1 cellular context compared by ENCODE assay signal in the genomic region with DNA sequence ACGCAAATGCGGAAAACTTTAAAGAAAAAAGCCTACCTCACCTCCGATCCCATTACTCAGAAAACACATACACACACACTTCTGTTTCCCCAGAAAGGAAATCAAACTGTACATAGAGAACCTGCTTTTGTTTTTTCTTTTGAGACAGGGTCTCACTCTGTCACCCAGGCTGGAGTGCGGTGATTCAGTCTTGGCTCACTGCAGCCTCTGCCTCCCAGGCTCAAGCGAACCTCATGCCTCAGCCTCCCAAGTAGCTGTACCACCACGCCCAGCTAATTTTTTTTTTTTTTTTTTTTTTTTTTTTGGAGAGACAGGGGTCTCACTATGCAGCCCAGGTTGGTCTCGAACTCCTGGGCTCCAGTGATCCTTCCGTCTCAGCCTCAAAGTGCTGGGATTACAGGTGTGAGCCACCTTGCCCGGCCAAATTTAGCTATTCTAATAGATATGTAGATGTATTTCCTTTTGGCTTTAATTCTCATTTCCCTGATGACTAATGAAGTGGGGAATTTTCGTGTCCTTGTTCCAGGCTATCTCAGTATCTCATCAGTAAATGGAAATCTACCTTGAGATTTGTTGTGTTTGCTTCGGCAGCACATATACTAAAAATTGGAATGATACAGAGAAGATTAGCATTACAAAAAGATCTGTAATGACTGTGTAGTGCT.
TF ChIP-seq lines count a peak whose summit lies in the region.

No MANE protein-coding gene starts in this region.

TF ChIP-seq in HCT116, 20 proteins besides CTCF, POLR2A, EP300 and RAD21:
- TF ChIP-seq ZNF274 (IDR thresholded peaks at IDR 0.05; ENCODE audit: low read depth, low read length), result no peak
- peak; percentile 52; the same call in 1 of the 2 replicates for TF ChIP-seq JUND (IDR thresholded peaks at IDR 0.05)
- TF ChIP-seq, protein P1, sequence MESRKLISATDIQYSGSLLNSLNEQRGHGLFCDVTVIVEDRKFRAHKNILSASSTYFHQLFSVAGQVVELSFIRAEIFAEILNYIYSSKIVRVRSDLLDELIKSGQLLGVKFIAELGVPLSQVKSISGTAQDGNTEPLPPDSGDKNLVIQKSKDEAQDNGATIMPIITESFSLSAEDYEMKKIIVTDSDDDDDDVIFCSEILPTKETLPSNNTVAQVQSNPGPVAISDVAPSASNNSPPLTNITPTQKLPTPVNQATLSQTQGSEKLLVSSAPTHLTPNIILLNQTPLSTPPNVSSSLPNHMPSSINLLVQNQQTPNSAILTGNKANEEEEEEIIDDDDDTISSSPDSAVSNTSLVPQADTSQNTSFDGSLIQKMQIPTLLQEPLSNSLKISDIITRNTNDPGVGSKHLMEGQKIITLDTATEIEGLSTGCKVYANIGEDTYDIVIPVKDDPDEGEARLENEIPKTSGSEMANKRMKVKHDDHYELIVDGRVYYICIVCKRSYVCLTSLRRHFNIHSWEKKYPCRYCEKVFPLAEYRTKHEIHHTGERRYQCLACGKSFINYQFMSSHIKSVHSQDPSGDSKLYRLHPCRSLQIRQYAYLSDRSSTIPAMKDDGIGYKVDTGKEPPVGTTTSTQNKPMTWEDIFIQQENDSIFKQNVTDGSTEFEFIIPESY (IDR thresholded peaks at IDR 0.05; ENCODE audit: extremely low read depth, insufficient replicate concordance, low read length), result no peak
- TF ChIP-seq SRF (IDR thresholded peaks at IDR 0.05; ENCODE audit: low read depth), result no peak
- no peak for TF ChIP-seq EZH2 (IDR thresholded peaks at IDR 0.05)
- no peak for TF ChIP-seq MAX (IDR thresholded peaks at IDR 0.05)
- no peak for TF ChIP-seq SIN3A (IDR thresholded peaks at IDR 0.05; ENCODE audit: low read depth)
- TF ChIP-seq ATF3 (IDR thresholded peaks at IDR 0.05), result no peak
- no peak for TF ChIP-seq ZFX (IDR thresholded peaks at IDR 0.05)
- no peak for TF ChIP-seq EGR1 (IDR thresholded peaks at IDR 0.05; ENCODE audit: low read depth)
- TF ChIP-seq YY1 (IDR thresholded peaks at IDR 0.05; ENCODE audit: extremely low read depth, insufficient replicate concordance, low read depth, low read length), result no peak
- peak; percentile 54; the same call in 1 of the 2 replicates for TF ChIP-seq SP1 (IDR thresholded peaks at IDR 0.05; ENCODE audit: low read depth)
- TF ChIP-seq CEBPB (IDR thresholded peaks at IDR 0.05; ENCODE audit: low read depth), result no peak
- no peak for TF ChIP-seq CBX3 (IDR thresholded peaks at IDR 0.05; ENCODE audit: low read depth)
- peak; percentile 52; the same call in 1 of the 2 replicates for TF ChIP-seq FOSL1 (IDR thresholded peaks at IDR 0.05; ENCODE audit: low read depth)
- TF ChIP-seq, protein P2, sequence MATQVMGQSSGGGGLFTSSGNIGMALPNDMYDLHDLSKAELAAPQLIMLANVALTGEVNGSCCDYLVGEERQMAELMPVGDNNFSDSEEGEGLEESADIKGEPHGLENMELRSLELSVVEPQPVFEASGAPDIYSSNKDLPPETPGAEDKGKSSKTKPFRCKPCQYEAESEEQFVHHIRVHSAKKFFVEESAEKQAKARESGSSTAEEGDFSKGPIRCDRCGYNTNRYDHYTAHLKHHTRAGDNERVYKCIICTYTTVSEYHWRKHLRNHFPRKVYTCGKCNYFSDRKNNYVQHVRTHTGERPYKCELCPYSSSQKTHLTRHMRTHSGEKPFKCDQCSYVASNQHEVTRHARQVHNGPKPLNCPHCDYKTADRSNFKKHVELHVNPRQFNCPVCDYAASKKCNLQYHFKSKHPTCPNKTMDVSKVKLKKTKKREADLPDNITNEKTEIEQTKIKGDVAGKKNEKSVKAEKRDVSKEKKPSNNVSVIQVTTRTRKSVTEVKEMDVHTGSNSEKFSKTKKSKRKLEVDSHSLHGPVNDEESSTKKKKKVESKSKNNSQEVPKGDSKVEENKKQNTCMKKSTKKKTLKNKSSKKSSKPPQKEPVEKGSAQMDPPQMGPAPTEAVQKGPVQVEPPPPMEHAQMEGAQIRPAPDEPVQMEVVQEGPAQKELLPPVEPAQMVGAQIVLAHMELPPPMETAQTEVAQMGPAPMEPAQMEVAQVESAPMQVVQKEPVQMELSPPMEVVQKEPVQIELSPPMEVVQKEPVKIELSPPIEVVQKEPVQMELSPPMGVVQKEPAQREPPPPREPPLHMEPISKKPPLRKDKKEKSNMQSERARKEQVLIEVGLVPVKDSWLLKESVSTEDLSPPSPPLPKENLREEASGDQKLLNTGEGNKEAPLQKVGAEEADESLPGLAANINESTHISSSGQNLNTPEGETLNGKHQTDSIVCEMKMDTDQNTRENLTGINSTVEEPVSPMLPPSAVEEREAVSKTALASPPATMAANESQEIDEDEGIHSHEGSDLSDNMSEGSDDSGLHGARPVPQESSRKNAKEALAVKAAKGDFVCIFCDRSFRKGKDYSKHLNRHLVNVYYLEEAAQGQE (IDR thresholded peaks at IDR 0.05; ENCODE audit: low read depth), result no peak
- TF ChIP-seq ELF1 (IDR thresholded peaks at IDR 0.05; ENCODE audit: borderline replicate concordance, low read depth), result no peak
- no peak for TF ChIP-seq POLR2AphosphoS5 (IDR thresholded peaks at IDR 0.05; ENCODE audit: low read depth, low read length)
- no peak for TF ChIP-seq TCF7L2 (IDR thresholded peaks at IDR 0.05; ENCODE audit: borderline replicate concordance, extremely low read depth, insufficient read depth, insufficient read length)
- no peak for TF ChIP-seq EZH2phosphoT487 (IDR thresholded peaks at IDR 0.05; ENCODE audit: borderline replicate concordance)
TF ChIP-seq in HCT116: peak in this region for 3.
